Comparison of ENCODE assay signal across 20 cellular contexts in genomic region chr10:93171837-93172236, GRCh38.
DNase-seq lines count a peak whose midpoint lies in the region; ATAC-seq, FAIRE-seq and TF ChIP-seq lines count a peak whose summit lies in the region.
"Had no signal": no experiment of that assay in that cellular context is flagged by ENCODE, and none has a peak within 500 bp of the region (broad histone marks: within the 10 kb centered on the region; RNA-seq: fewer than 3 reads in every experiment).

No MANE protein-coding gene starts in this region.

- no peaks in the 10 kb centered on the region for H3K36me3 ChIP-seq in HepG2 (replicated peaks in 1 of 2; ENCODE audit: control insufficient read depth in 1 of 2, insufficient read depth in 2 of 2, low read length in 2 of 2)
- H3K36me3 ChIP-seq in right lobe of liver, result no peaks in the 10 kb centered on the region
- H3K36me3 ChIP-seq in IMR-90 (ENCODE audit: control insufficient read depth, insufficient read depth, low read length), result no peaks in the 10 kb centered on the region
- H3K36me3 ChIP-seq in small intestine (ENCODE audit: control insufficient read depth in 2 of 2, insufficient read depth in 2 of 2, low read length in 2 of 2), result no peaks in the 10 kb centered on the region
- H3K36me3 ChIP-seq: BLaER1 treated with 17β-estradiol and CSF1 and Interleukin-3, amounts not matched to agents 10 nM and 100 nM had no signal

- H3K4me1 ChIP-seq in HepG2 (ENCODE audit: insufficient read depth, low read length) (peaks cover 25% of the 10 kb centered on the region), right lobe of liver (peaks cover 0 to 24% (median 15%) of the 10 kb centered on the region in 4 donors), IMR-90 (ENCODE audit: control insufficient read depth, insufficient read depth, low read length) (no peaks in the 10 kb centered on the region), small intestine (ENCODE audit: control insufficient read depth in 2 of 2, insufficient read depth in 1 of 2, low read depth in 1 of 2, low read length in 1 of 2) (no peaks in the 10 kb centered on the region)

- H2AFZ ChIP-seq in HepG2 (ENCODE audit: low read length) (no peak overlapping the region), IMR-90 (replicated peaks; ENCODE audit: low read length, poor library complexity) (no peak overlapping the region)

- CTCF ChIA-PET in HepG2 (lab: Yijun Ruan, JAX; ENCODE audit: low intra/inter-chr PET ratio, low total read pairs) (no interaction called here), IMR-90 (lab: Yijun Ruan, JAX) (no interaction called here)

- H3K27ac ChIP-seq in HepG2 (ENCODE audit: extremely low read length, insufficient read depth, low read length) (no peak overlapping the region), right lobe of liver (no peak overlapping the region), IMR-90 (ENCODE audit: insufficient read depth, low read length) (no peak overlapping the region), small intestine (ENCODE audit: low read depth in 1 of 2, low read length in 1 of 2) (no peak overlapping the region)
- H3K27ac ChIP-seq: 22Rv1; BLaER1 treated with 17β-estradiol and CSF1 and Interleukin-3, amounts not matched to agents 10 nM and 100 nM; C4-2B had no signal

- TF ChIP-seq RAD21 in HepG2 (CRISPR knock-in tag; IDR thresholded peaks at IDR 0.05), result no peak
- TF ChIP-seq RAD21 in IMR-90 (IDR thresholded peaks at IDR 0.05; ENCODE audit: low read length), result no peak

- POLR2A ChIA-PET in HepG2 (lab: Yijun Ruan, JAX), result no interaction called here
- POLR2A ChIA-PET in IMR-90 (lab: Charles Lee; ENCODE audit: unreplicated experiment), result no interaction called here

- no peaks in the 10 kb centered on the region for H3K79me1 ChIP-seq in IMR-90 (ENCODE audit: low read depth in 1 of 2, low read length in 2 of 2)

- H3K14ac ChIP-seq in IMR-90 (replicated peaks; ENCODE audit: low read depth, low read length), result no peak overlapping the region

- no peak overlapping the region for H3K56ac ChIP-seq in IMR-90 (ENCODE audit: extremely low read depth, insufficient read depth, low read length)

- H2BK15ac ChIP-seq in IMR-90 (ENCODE audit: low read depth, low read length), result no peak overlapping the region

- no peak overlapping the region for H2AK9ac ChIP-seq in IMR-90 (replicated peaks; ENCODE audit: low read depth, low read length, poor library complexity)

- H3K4me3 ChIP-seq in HepG2 (replicated peaks in 1 of 3; ENCODE audit: insufficient read depth in 1 of 3, low read depth in 2 of 3, low read length in 3 of 3) (no peak overlapping the region), right lobe of liver (no peak overlapping the region), IMR-90 (ENCODE audit: insufficient read depth, low read depth, low read length) (no peak overlapping the region), small intestine (ENCODE audit: low read depth in 1 of 2, low read length in 2 of 2) (no peak overlapping the region)
- H3K4me3 ChIP-seq: BLaER1 treated with 17β-estradiol and CSF1 and Interleukin-3, amounts not matched to agents 10 nM and 100 nM had no signal

- H3K4ac ChIP-seq in IMR-90 (ENCODE audit: low read depth, low read length), result no peak overlapping the region

- no peak overlapping the region for H3K23ac ChIP-seq in IMR-90 (ENCODE audit: low read depth, low read length)

- H3K9me1 ChIP-seq in IMR-90 (ENCODE audit: insufficient read depth, low read length), result no peaks in the 10 kb centered on the region

- DNase-seq in HepG2 (ENCODE audit: low spot score) (no peak), right lobe of liver (no peak), IMR-90 (no peak), small intestine (no peak), ureter (ENCODE audit: low spot score) (no peak)
- DNase-seq: AML-193; Caco-2; Calu3; CD4-positive, alpha-beta T cell; CD8-positive, alpha-beta T cell; DMS79 treated with DMSO at 0.1 percent for 48 hours; GF-D8 had no signal

- TF ChIP-seq CTCF in HepG2 (CRISPR knock-in tag; IDR thresholded peaks at IDR 0.05), result no peak
- no peak for TF ChIP-seq CTCF in right lobe of liver (IDR thresholded peaks at IDR 0.05)
- no peak for TF ChIP-seq CTCF in IMR-90 (conservative IDR thresholded peaks at IDR 0.05; ENCODE audit: low read depth, low read length)

- ATAC-seq in HepG2 (no peak), right lobe of liver (no peak), IMR-90 (ENCODE audit: low read depth) (no peak), HG03045 (IDR thresholded peaks at IDR 0.05; ENCODE audit: unreplicated experiment) (no peak)
- ATAC-seq: CD8-positive, alpha-beta T cell had no signal

- no peaks in the 10 kb centered on the region for H3K27me3 ChIP-seq in HepG2 (ENCODE audit: control insufficient read depth in 1 of 2, insufficient read depth in 2 of 2, low read length in 2 of 2)
- H3K27me3 ChIP-seq in right lobe of liver, result no peaks in the 10 kb centered on the region
- H3K27me3 ChIP-seq in IMR-90 (ENCODE audit: control insufficient read depth, insufficient read depth, low read length), result peaks cover 11% of the 10 kb centered on the region
- H3K27me3 ChIP-seq in small intestine (ENCODE audit: control insufficient read depth in 2 of 2, insufficient read depth in 2 of 2, low read length in 2 of 2), result no peaks in the 10 kb centered on the region
- H3K27me3 ChIP-seq: BLaER1 treated with 17β-estradiol and CSF1 and Interleukin-3, amounts not matched to agents 10 nM and 100 nM had no signal

- H3K18ac ChIP-seq in IMR-90 (ENCODE audit: low read depth, low read length), result no peak overlapping the region

- no TSS peak for BruUV-seq in HepG2 (replicated peaks; lab: Mats Ljungman, UMichigan)
- no TSS peak for BruUV-seq in IMR-90 (replicated peaks; lab: Mats Ljungman, UMichigan)

- no peak overlapping the region for H4K8ac ChIP-seq in IMR-90 (ENCODE audit: low read depth in 2 of 2, low read length in 2 of 2)

- H3K9ac ChIP-seq in HepG2 (ENCODE audit: insufficient read depth, low read depth, low read length) (no peak overlapping the region), IMR-90 (ENCODE audit: low read depth, low read length) (no peak overlapping the region)
- H3K9ac ChIP-seq: BLaER1 treated with 17β-estradiol and CSF1 and Interleukin-3, amounts not matched to agents 10 nM and 100 nM had no signal

- H4K20me1 ChIP-seq in HepG2 (ENCODE audit: insufficient read depth, low read length) (no peaks in the 10 kb centered on the region), IMR-90 (ENCODE audit: insufficient read depth, low read length) (no peaks in the 10 kb centered on the region)
- H4K20me1 ChIP-seq: BLaER1 treated with 17β-estradiol and CSF1 and Interleukin-3, amounts not matched to agents 10 nM and 100 nM had no signal

- H2BK120ac ChIP-seq in IMR-90 (ENCODE audit: low read depth, low read length), result no peak overlapping the region

- TF ChIP-seq POLR2A in HepG2 (IDR thresholded peaks at IDR 0.05; ENCODE audit: insufficient read depth in 1 of 2, low read depth in 2 of 2, low read length in 2 of 2) (no peak), right lobe of liver (IDR thresholded peaks at IDR 0.05) (no peak), IMR-90 (IDR thresholded peaks at IDR 0.05; ENCODE audit: low read depth, low read length) (no peak)

- no peak overlapping the region for H2AK5ac ChIP-seq in IMR-90 (ENCODE audit: low read depth, low read length)

- H3K4me2 ChIP-seq in HepG2 (ENCODE audit: low read depth, low read length), result no peak overlapping the region
- no peak overlapping the region for H3K4me2 ChIP-seq in IMR-90 (ENCODE audit: low read depth, low read length)
- H3K4me2 ChIP-seq: BLaER1 treated with 17β-estradiol and CSF1 and Interleukin-3, amounts not matched to agents 10 nM and 100 nM had no signal

- H3K9me3 ChIP-seq in HepG2 (ENCODE audit: low read length) (peaks cover 7% of the 10 kb centered on the region; the same call in 1 of the 2 replicates), right lobe of liver (no peaks in the 10 kb centered on the region), IMR-90 (ENCODE audit: control insufficient read depth, insufficient read depth, low read length) (peaks cover 9% of the 10 kb centered on the region), small intestine (ENCODE audit: control insufficient read depth, low read depth) (no peaks in the 10 kb centered on the region)

- no peaks in the 10 kb centered on the region for H3K79me2 ChIP-seq in HepG2 (ENCODE audit: insufficient read depth, low read length)

- FAIRE-seq in HepG2 (lab: Jason Lieb, UNC) (no peak), small intestine (lab: Jason Lieb, UNC) (peak; percentile 23)
- FAIRE-seq: D721Med, G401.6, GM12891, GM19239 had no signal

- H4K91ac ChIP-seq in IMR-90 (ENCODE audit: insufficient read depth, low read depth, low read length), result no peak overlapping the region

- intact Hi-C loops in HepG2 (cut with micrococcal nuclease; ENCODE audit: unreplicated experiment) (no loop called here), right lobe of liver (cut with DNase I) (loop anchor here in 1 of 2 donors (10.0 kb wide), 1 partner anchor 53 kb away; no protein-coding TSS in a partner anchor), IMR-90 (cut with micrococcal nuclease) (no loop called here)

- no peak overlapping the region for H2BK5ac ChIP-seq in IMR-90 (ENCODE audit: low read depth, low read length, poor library complexity, severe bottlenecking)

- H2BK20ac ChIP-seq in IMR-90 (ENCODE audit: low read depth, low read length), result no peak overlapping the region

- no peak overlapping the region for H4K5ac ChIP-seq in IMR-90 (ENCODE audit: low read depth, low read length)

- in situ Hi-C loops in HepG2 (cut with HindIII; ENCODE audit: extremely low pct_ligation_motif_present, low pct_unique_long_range_greater_than_20kb), result no loop called here
- in situ Hi-C loops in IMR-90 (cut with MboI; ENCODE audit: low sequenced_read_pairs), result no loop called here

- dilution Hi-C loops in IMR-90 (cut with HindIII; ENCODE audit: low sequenced_read_pairs, unreplicated experiment), result no loop called here

- TF ChIP-seq EP300 in HepG2 (IDR thresholded peaks at IDR 0.05; ENCODE audit: low read depth in 2 of 2, low read length in 2 of 2) (no peak), HepG2 (CRISPR knock-in tag; IDR thresholded peaks at IDR 0.05; ENCODE audit: borderline replicate concordance) (no peak)

TF ChIP-seq in HepG2, 621 proteins besides CTCF, POLR2A, EP300 and RAD21 (continues in another document):
- TF ChIP-seq KDM3A (CRISPR knock-in tag; IDR thresholded peaks at IDR 0.05; ENCODE audit: low read depth) (no peak), KAT8 (CRISPR knock-in tag; IDR thresholded peaks at IDR 0.05) (no peak), ZBTB21 (CRISPR knock-in tag; IDR thresholded peaks at IDR 0.05) (no peak), SIX1 (CRISPR knock-in tag; IDR thresholded peaks at IDR 0.05; ENCODE audit: borderline replicate concordance) (no peak), MAFF (IDR thresholded peaks at IDR 0.05; ENCODE audit: low read depth, low read length) (peak; percentile 64; the same call in 1 of the 2 replicates), SMARCE1 (IDR thresholded peaks at IDR 0.05; ENCODE audit: borderline replicate concordance) (no peak)
